ENCODE assay signal across 26 cellular contexts in the genomic region with DNA sequence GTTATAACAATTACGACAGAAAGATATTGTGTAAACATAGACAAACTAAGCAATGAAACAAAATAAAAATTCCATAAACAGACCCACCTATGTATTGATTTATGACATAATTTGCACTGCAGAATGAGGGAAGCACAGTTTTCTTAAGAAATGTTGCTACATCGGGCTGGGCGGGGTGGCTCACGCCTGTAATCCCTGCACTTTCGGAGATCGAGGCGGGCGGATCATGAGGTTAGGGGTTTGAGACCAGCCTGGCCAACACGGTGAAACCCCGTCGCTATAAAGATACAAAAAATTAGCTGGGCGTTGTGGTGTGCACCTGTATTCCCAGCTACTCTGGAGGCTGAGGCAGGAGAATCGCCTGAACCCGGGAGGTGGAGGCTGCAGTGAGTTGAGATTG. TPM values are rescaled to one million over a fixed set of nuclear protein-coding genes. Genes with fewer than 3 reads are reported as not detected.
"Had no signal": no experiment of that assay in that cellular context is flagged by ENCODE, and none has a peak within 500 bp of the region (broad histone marks: within the 10 kb centered on the region; RNA-seq: fewer than 3 reads in every experiment).

No MANE protein-coding gene starts in this region.

- ATAC-seq: naive thymus-derived CD8-positive, alpha-beta T cell; natural killer cell treated with Interleukin-12 subunit alpha and Interleukin-12 subunit beta and Interleukin-15 and Interleukin-18, amount 100 ng/mL, for 72 hours; pancreas; psoas muscle; right cardiac atrium; right lobe of liver; stimulated activated effector memory CD8-positive, alpha-beta T cell treated with anti-CD3 and anti-CD28 coated beads, Interleukin-12 subunit alpha, Interleukin-12 subunit beta, amount 100 ng/mL, for 72 hours; stimulated activated naive B cell treated with anti-CD40 and anti-IgM and Interleukin-4, amounts not matched to agents 10 μg/mL and 1 μg/mL and 100 μg/mL, for 72 hours; stimulated activated naive CD8-positive, alpha-beta T cell treated with anti-CD3 and anti-CD28 coated beads, Interleukin-15, amount 100 ng/mL, for 72 hours; stimulated activated naive CD8-positive, alpha-beta T cell treated with anti-CD3 and anti-CD28 coated beads, Interleukin-15, Interleukin-2, amounts not matched to agents 100 U/mL and 50 U/mL, for 24 hours had no signal

- H3K27me3 Mint-ChIP-seq: naive B cell; naive thymus-derived CD8-positive, alpha-beta T cell; natural killer cell treated with Interleukin-12 subunit alpha and Interleukin-12 subunit beta and Interleukin-15 and Interleukin-18, amount 100 ng/mL, for 72 hours; progenitor cell of endocrine pancreas; stimulated activated naive B cell treated with anti-CD40 and anti-IgM and Interleukin-4, amounts not matched to agents 10 μg/mL and 1 μg/mL and 100 μg/mL, for 72 hours; stimulated activated naive CD8-positive, alpha-beta T cell treated with anti-CD3 and anti-CD28 coated beads, Interleukin-15, amount 100 ng/mL, for 72 hours had no signal

- H3K9me3 Mint-ChIP-seq: natural killer cell treated with Interleukin-12 subunit alpha and Interleukin-12 subunit beta and Interleukin-15 and Interleukin-18, amount 100 ng/mL, for 72 hours had no signal

- H3K4me1 Mint-ChIP-seq: naive B cell; naive thymus-derived CD8-positive, alpha-beta T cell; neural crest cell; stimulated activated effector memory CD8-positive, alpha-beta T cell treated with anti-CD3 and anti-CD28 coated beads, Interleukin-12 subunit alpha, Interleukin-12 subunit beta, amount 100 ng/mL, for 72 hours; stimulated activated naive B cell treated with anti-CD40 and anti-IgM and Interleukin-4, amounts not matched to agents 10 μg/mL and 1 μg/mL and 100 μg/mL, for 72 hours; stimulated activated naive CD8-positive, alpha-beta T cell treated with anti-CD3 and anti-CD28 coated beads, Interleukin-15, amount 100 ng/mL, for 72 hours had no signal

- DNase-seq: naive B cell; naive thymus-derived CD8-positive, alpha-beta T cell; nephron progenitor cell; nucleus accumbens; pancreas; psoas muscle; right cardiac atrium; right lobe of liver; sigmoid colon; small intestine; stimulated activated CD4-positive, alpha-beta T cell treated with anti-CD3 and anti-CD28 coated beads, Interleukin-15, amount 100 ng/mL, for 24 hours; stimulated activated CD4-positive, alpha-beta T cell treated with anti-CD3 and anti-CD28 coated beads, Interleukin-2, amount 100 ng/mL, for 24 hours; stimulated activated CD4-positive, alpha-beta T cell treated with anti-CD3 and anti-CD28 coated beads, Interleukin-2, amount 100 ng/mL, for 48 hours; stimulated activated CD4-positive, alpha-beta T cell treated with anti-CD3 and anti-CD28 coated beads, Interleukin-4, amount 100 ng/mL, for 24 hours; stimulated activated naive B cell treated with anti-CD40 and anti-IgM and Interleukin-4, amounts not matched to agents 10 μg/mL and 1 μg/mL and 100 μg/mL, for 72 hours; stimulated activated naive CD8-positive, alpha-beta T cell treated with anti-CD3 and anti-CD28 coated beads, Interleukin-15, amount 100 ng/mL, for 72 hours; stimulated activated naive CD8-positive, alpha-beta T cell treated with anti-CD3 and anti-CD28 coated beads, Interleukin-15, Interleukin-2, amounts not matched to agents 100 U/mL and 50 U/mL, for 24 hours; substantia nigra; testis; tibial artery; trophoblast cell; upper lobe of left lung had no signal

- H3K4me3 Mint-ChIP-seq: naive B cell; naive thymus-derived CD8-positive, alpha-beta T cell; natural killer cell treated with Interleukin-12 subunit alpha and Interleukin-12 subunit beta and Interleukin-15 and Interleukin-18, amount 100 ng/mL, for 72 hours; nephron progenitor cell; neural crest cell; stimulated activated effector memory CD8-positive, alpha-beta T cell treated with anti-CD3 and anti-CD28 coated beads, Interleukin-12 subunit alpha, Interleukin-12 subunit beta, amount 100 ng/mL, for 72 hours; stimulated activated naive B cell treated with anti-CD40 and anti-IgM and Interleukin-4, amounts not matched to agents 10 μg/mL and 1 μg/mL and 100 μg/mL, for 72 hours; stimulated activated naive CD8-positive, alpha-beta T cell treated with anti-CD3 and anti-CD28 coated beads, Interleukin-15, amount 100 ng/mL, for 72 hours had no signal

- H3K36me3 Mint-ChIP-seq: naive B cell; natural killer cell treated with Interleukin-12 subunit alpha and Interleukin-12 subunit beta and Interleukin-15 and Interleukin-18, amount 100 ng/mL, for 72 hours; stimulated activated naive B cell treated with anti-CD40 and anti-IgM and Interleukin-4, amounts not matched to agents 10 μg/mL and 1 μg/mL and 100 μg/mL, for 72 hours had no signal

- H3K27ac Mint-ChIP-seq: naive B cell; naive thymus-derived CD8-positive, alpha-beta T cell; natural killer cell treated with Interleukin-12 subunit alpha and Interleukin-12 subunit beta and Interleukin-15 and Interleukin-18, amount 100 ng/mL, for 72 hours; nephron progenitor cell; progenitor cell of endocrine pancreas; stimulated activated effector memory CD8-positive, alpha-beta T cell treated with anti-CD3 and anti-CD28 coated beads, Interleukin-12 subunit alpha, Interleukin-12 subunit beta, amount 100 ng/mL, for 72 hours; stimulated activated naive B cell treated with anti-CD40 and anti-IgM and Interleukin-4, amounts not matched to agents 10 μg/mL and 1 μg/mL and 100 μg/mL, for 72 hours; stimulated activated naive CD8-positive, alpha-beta T cell treated with anti-CD3 and anti-CD28 coated beads, Interleukin-15, amount 100 ng/mL, for 72 hours had no signal

RNA-seq across cellular contexts. Expression of a gene that starts 31.8 kb away (rescaled TPM):
- total RNA-seq: naive thymus-derived CD8-positive, alpha-beta T cell; natural killer cell treated with Interleukin-12 subunit alpha and Interleukin-12 subunit beta and Interleukin-15 and Interleukin-18, amount 100 ng/mL, for 72 hours had no signal
